Comparison of ENCODE assay signal across 1 cellular context in genomic region chr5:151041577-151042268, GRCh38.
TF ChIP-seq lines count a peak whose summit lies in the region.

No MANE protein-coding gene starts in this region.

TF ChIP-seq in GM23338, 12 proteins besides CTCF, POLR2A, EP300 and RAD21:
- TF ChIP-seq, protein P1, sequence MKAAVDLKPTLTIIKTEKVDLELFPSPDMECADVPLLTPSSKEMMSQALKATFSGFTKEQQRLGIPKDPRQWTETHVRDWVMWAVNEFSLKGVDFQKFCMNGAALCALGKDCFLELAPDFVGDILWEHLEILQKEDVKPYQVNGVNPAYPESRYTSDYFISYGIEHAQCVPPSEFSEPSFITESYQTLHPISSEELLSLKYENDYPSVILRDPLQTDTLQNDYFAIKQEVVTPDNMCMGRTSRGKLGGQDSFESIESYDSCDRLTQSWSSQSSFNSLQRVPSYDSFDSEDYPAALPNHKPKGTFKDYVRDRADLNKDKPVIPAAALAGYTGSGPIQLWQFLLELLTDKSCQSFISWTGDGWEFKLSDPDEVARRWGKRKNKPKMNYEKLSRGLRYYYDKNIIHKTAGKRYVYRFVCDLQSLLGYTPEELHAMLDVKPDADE (IDR thresholded peaks at IDR 0.05): no peak
- no peak for TF ChIP-seq JUNB (IDR thresholded peaks at IDR 0.05; ENCODE audit: unreplicated experiment)
- TF ChIP-seq NANOG (IDR thresholded peaks at IDR 0.05; ENCODE audit: borderline replicate concordance): no peak
- no peak for TF ChIP-seq ZNF331 (CRISPR knock-in tag; IDR thresholded peaks at IDR 0.05; ENCODE audit: low read depth)
- TF ChIP-seq REST (IDR thresholded peaks at IDR 0.05; ENCODE audit: unreplicated experiment): no peak
